14 cellular contexts compared by ENCODE assay signal in the genomic region with DNA sequence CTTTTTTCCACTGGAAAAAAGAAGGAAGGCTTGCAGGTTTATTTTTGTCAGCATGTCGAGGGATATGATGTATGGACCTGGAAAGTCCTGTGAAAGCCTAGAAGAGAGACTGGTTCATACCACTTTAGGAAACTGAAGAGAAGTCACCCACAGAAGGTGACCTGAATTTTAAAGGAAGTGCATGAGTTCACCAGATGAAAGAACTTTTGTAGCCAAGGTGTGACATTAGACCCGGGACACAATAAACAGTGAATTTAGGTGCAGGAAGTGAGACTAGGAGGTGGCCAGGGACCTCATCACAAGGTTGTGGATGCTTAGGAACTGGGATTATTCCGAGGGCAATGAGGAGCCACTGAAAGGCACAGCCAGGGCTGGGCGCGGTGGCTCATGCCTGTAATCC.
"Had no signal": no experiment of that assay in that cellular context is flagged by ENCODE, and none has a peak within 500 bp of the region (broad histone marks: within the 10 kb centered on the region; RNA-seq: fewer than 3 reads in every experiment).

No MANE protein-coding gene starts in this region.

- DNase-seq: effector CD4-positive, alpha-beta T cell; foreskin melanocyte; heart right ventricle; islet precursor cell; left ventricle myocardium superior; mesenchymal stem cell; posterior cingulate gyrus; right cardiac atrium; small intestine; stimulated activated naive B cell treated with anti-CD40 and anti-IgM and Interleukin-4, amounts not matched to agents 10 μg/mL and 1 μg/mL and 100 μg/mL, for 72 hours; substantia nigra; transverse colon had no signal

- H3K4me3 Mint-ChIP-seq: stimulated activated naive B cell treated with anti-CD40 and anti-IgM and Interleukin-4, amounts not matched to agents 10 μg/mL and 1 μg/mL and 100 μg/mL, for 72 hours had no signal

- H3K36me3 ChIP-seq: cardiac muscle cell, heart right ventricle, transverse colon had no signal

- ATAC-seq: heart right ventricle; left ventricle myocardium superior; right cardiac atrium; stimulated activated naive B cell treated with anti-CD40 and anti-IgM and Interleukin-4, amounts not matched to agents 10 μg/mL and 1 μg/mL and 100 μg/mL, for 72 hours had no signal

- H3K27ac ChIP-seq: cardiac muscle cell, VCaP had no signal

- H3K27ac Mint-ChIP-seq: stimulated activated naive B cell treated with anti-CD40 and anti-IgM and Interleukin-4, amounts not matched to agents 10 μg/mL and 1 μg/mL and 100 μg/mL, for 72 hours had no signal
